In genomic region chr10:17229016-17229716, GRCh38 we compare ENCODE assay signal across 8 cellular contexts. TPM values are rescaled to one million over a fixed set of nuclear protein-coding genes. Genes with fewer than 3 reads are reported as not detected.
DNase-seq lines count a peak whose midpoint lies in the region; ATAC-seq and TF ChIP-seq lines count a peak whose summit lies in the region.

No MANE protein-coding gene starts in this region.

- peaks cover 26% of the 10 kb centered on the region for H4K20me1 ChIP-seq in KMS-11 (ENCODE audit: insufficient read depth)

- peaks cover 52% of the 10 kb centered on the region for H3K4me1 ChIP-seq in KMS-11 (ENCODE audit: low read depth, poor library complexity, severe bottlenecking)

- peak; percentile 3 for ATAC-seq in GM19043 (IDR thresholded peaks at IDR 0.05; ENCODE audit: low read depth, unreplicated experiment)

- intact Hi-C loops in activated CD4-positive, alpha-beta T cell treated with anti-CD3 and anti-CD28 coated beads, Interleukin-2, amount 10 ng/mL, durations not matched to agents 24 days and 14 days (cut with micrococcal nuclease), result loop anchor here (2.0 to 5.0 kb wide), 2 partner anchors 412 to 413 kb away; partner anchors contain the start of genes RSU1 and STAM
- intact Hi-C loops in dendritic cell treated with granulocyte-macrophage colony-stimulating factor and Interleukin-4, amounts not matched to agents 40 ng/mL and 50 ng/mL, for 4 days (cut with micrococcal nuclease), result loop anchor here (1.0 to 10.0 kb wide), 3 partner anchors 28 to 204 kb away; partner anchors contain the start of gene TRDMT1

- peak overlapping the region; percentile 95 for H3K27ac Mint-ChIP-seq in activated CD4-positive, alpha-beta T cell treated with anti-CD3 and anti-CD28 coated beads, Interleukin-2, amount 10 ng/mL, durations not matched to agents 24 days and 14 days
- H3K27ac Mint-ChIP-seq in dendritic cell treated with granulocyte-macrophage colony-stimulating factor and Interleukin-4, amounts not matched to agents 40 ng/mL and 50 ng/mL, for 4 days, result peak overlapping the region; percentile 100

- H3K27ac ChIP-seq in AG04450 (ENCODE audit: low read depth, low read length) (peak overlapping the region; percentile 98), KMS-11 (peak overlapping the region; percentile 96)

- no peaks in the 10 kb centered on the region for H3K9me3 Mint-ChIP-seq in activated CD4-positive, alpha-beta T cell treated with anti-CD3 and anti-CD28 coated beads, Interleukin-2, amount 10 ng/mL, durations not matched to agents 24 days and 14 days
- H3K9me3 Mint-ChIP-seq in dendritic cell treated with granulocyte-macrophage colony-stimulating factor and Interleukin-4, amounts not matched to agents 40 ng/mL and 50 ng/mL, for 4 days, result no peaks in the 10 kb centered on the region

- CTCF ChIA-PET in AG04450 (lab: Charles Lee), result interaction anchor here (0.6 to 3.9 kb wide), 7 partner anchors 13 to 376 kb away, joined by 3 to 16 read pairs (median 4); no protein-coding TSS in a partner anchor

- peaks cover 23% of the 10 kb centered on the region; the same call in 1 of the 2 replicates for H3K36me3 ChIP-seq in KMS-11 (ENCODE audit: insufficient read depth)

- peaks cover 64% of the 10 kb centered on the region for H3K79me2 ChIP-seq in KMS-11 (ENCODE audit: insufficient read depth, low read depth)

- H3K4me3 Mint-ChIP-seq in activated CD4-positive, alpha-beta T cell treated with anti-CD3 and anti-CD28 coated beads, Interleukin-2, amount 10 ng/mL, durations not matched to agents 24 days and 14 days, result peak overlapping the region; percentile 96
- H3K4me3 Mint-ChIP-seq in dendritic cell treated with granulocyte-macrophage colony-stimulating factor and Interleukin-4, amounts not matched to agents 40 ng/mL and 50 ng/mL, for 4 days, result peak overlapping the region; percentile 93

- DNase-seq in AG04450 (ENCODE audit: low read depth, low spot score) (no peak), lung microvascular endothelial cell (ENCODE audit: low read depth in 2 of 2) (peak; percentile 95 to 97), NCI-H1105 treated with DMSO at 0.1 percent for 48 hours (lab: John Stamatoyannopoulos, UW) (no peak)
- peak; percentile 94 for DNase-seq in activated CD4-positive, alpha-beta T cell treated with anti-CD3 and anti-CD28 coated beads, Interleukin-2, amount 10 ng/mL, durations not matched to agents 24 days and 14 days
- DNase-seq in stimulated activated CD8-positive, alpha-beta memory T cell treated with anti-CD3 and anti-CD28 coated beads, Interleukin-12 subunit alpha, Interleukin-12 subunit beta, amount 100 ng/mL, for 24 hours (ENCODE audit: extremely low read depth), result peak; percentile 15

- TF ChIP-seq CTCF in AG04450 (IDR thresholded peaks at IDR 0.05; ENCODE audit: low read depth, low read length) (no peak), KMS-11 (conservative IDR thresholded peaks at IDR 0.05; ENCODE audit: low read depth, low read length) (peak; percentile 18; the same call in 1 of the 2 replicates)

- H3K9me3 ChIP-seq in AG04450 (ENCODE audit: control insufficient read depth, insufficient read depth, low read length), result peaks cover 3% of the 10 kb centered on the region; the same call in 1 of the 2 replicates

- no peaks in the 10 kb centered on the region for H3K27me3 Mint-ChIP-seq in activated CD4-positive, alpha-beta T cell treated with anti-CD3 and anti-CD28 coated beads, Interleukin-2, amount 10 ng/mL, durations not matched to agents 24 days and 14 days
- H3K27me3 Mint-ChIP-seq in dendritic cell treated with granulocyte-macrophage colony-stimulating factor and Interleukin-4, amounts not matched to agents 40 ng/mL and 50 ng/mL, for 4 days, result no peaks in the 10 kb centered on the region

- H3K4me1 Mint-ChIP-seq in activated CD4-positive, alpha-beta T cell treated with anti-CD3 and anti-CD28 coated beads, Interleukin-2, amount 10 ng/mL, durations not matched to agents 24 days and 14 days, result peaks cover 48% of the 10 kb centered on the region
- peaks cover 42% of the 10 kb centered on the region for H3K4me1 Mint-ChIP-seq in dendritic cell treated with granulocyte-macrophage colony-stimulating factor and Interleukin-4, amounts not matched to agents 40 ng/mL and 50 ng/mL, for 4 days (ENCODE audit: low read depth)

- H3K4me2 ChIP-seq in KMS-11, result peak overlapping the region; percentile 99

- H3K27me3 ChIP-seq in AG04450 (ENCODE audit: control insufficient read depth, insufficient read depth, low read length) (no peaks in the 10 kb centered on the region), KMS-11 (ENCODE audit: insufficient read depth, low read depth) (no peaks in the 10 kb centered on the region)

- H3K9ac ChIP-seq in KMS-11, result peak overlapping the region; percentile 94

- peak overlapping the region; percentile 94 for H3K4me3 ChIP-seq in AG04450 (ENCODE audit: low read depth, low read length)
- no peak overlapping the region for H3K4me3 ChIP-seq in KMS-11 (IDR thresholded peaks at IDR 0.05; ENCODE audit: insufficient read depth, low read depth, low read length)

- H3K36me3 Mint-ChIP-seq in activated CD4-positive, alpha-beta T cell treated with anti-CD3 and anti-CD28 coated beads, Interleukin-2, amount 10 ng/mL, durations not matched to agents 24 days and 14 days (ENCODE audit: low read depth), result peaks cover 40% of the 10 kb centered on the region
- peaks cover 64% of the 10 kb centered on the region for H3K36me3 Mint-ChIP-seq in dendritic cell treated with granulocyte-macrophage colony-stimulating factor and Interleukin-4, amounts not matched to agents 40 ng/mL and 50 ng/mL, for 4 days (ENCODE audit: low read depth)

- POLR2A ChIA-PET in AG04450 (lab: Yijun Ruan, JAX), result interaction anchor here (0.6 to 3.5 kb wide), 26 partner anchors 9 to 412 kb away, joined by 3 to 54 read pairs (median 6); partner anchors contain the start of genes RSU1 and TRDMT1

- H2AFZ ChIP-seq in KMS-11 (ENCODE audit: low read depth), result peak overlapping the region; percentile 44

RNA-seq across cellular contexts. Expression of gene VIM, which starts 1.1 kb away (rescaled TPM):
- 4,126 and 4,378 TPM in 2 replicates for polyA plus RNA-seq in AG04450 (2011; rRNA removed)
- 4,154 and 5,002 TPM in 2 replicates for polyA minus RNA-seq in AG04450 (2011; rRNA and poly(A)+ RNA removed)
- total RNA-seq in activated CD4-positive, alpha-beta T cell treated with anti-CD3 and anti-CD28 coated beads, Interleukin-2, amount 10 ng/mL, durations not matched to agents 24 days and 14 days, result 178 and 182 TPM in 2 replicates
- 2,898 and 3,955 TPM in 2 replicates for total RNA-seq in lung microvascular endothelial cell

RNA-seq across cellular contexts. Expression of gene TRDMT1, which starts 27.7 kb away (rescaled TPM):
- polyA plus RNA-seq in AG04450 (2011; rRNA removed), result 5.2 and 7.1 TPM in 2 replicates
- 4.3 and 5.5 TPM in 2 replicates for polyA minus RNA-seq in AG04450 (2011; rRNA and poly(A)+ RNA removed)
- 3.9 and 5.6 TPM in 2 replicates for total RNA-seq in activated CD4-positive, alpha-beta T cell treated with anti-CD3 and anti-CD28 coated beads, Interleukin-2, amount 10 ng/mL, durations not matched to agents 24 days and 14 days
- 3.5 and 3.8 TPM in 2 replicates for total RNA-seq in lung microvascular endothelial cell

Comparison
In these comparisons a context has a peak if more than half of its experiments do, and no peak if none do; other contexts are left out.
1. DNase-seq: peak in activated CD4-positive, alpha-beta T cell treated with anti-CD3 and anti-CD28 coated beads, Interleukin-2, amount 10 ng/mL, durations not matched to agents 24 days and 14 days (single experiment), lung microvascular endothelial cell (2 of 2) and stimulated activated CD8-positive, alpha-beta memory T cell treated with anti-CD3 and anti-CD28 coated beads, Interleukin-12 subunit alpha, Interleukin-12 subunit beta, amount 100 ng/mL, for 24 hours (single experiment); none in AG04450 (single experiment) and NCI-H1105 treated with DMSO at 0.1 percent for 48 hours (single experiment).
2. RNA of gene VIM, which starts 1.1 kb away (total RNA-seq): 2,898 to 3,955 TPM in lung microvascular endothelial cell; 178 to 182 TPM in activated CD4-positive, alpha-beta T cell treated with anti-CD3 and anti-CD28 coated beads, Interleukin-2, amount 10 ng/mL, durations not matched to agents 24 days and 14 days; every median in the first group is over 10 times any median in the second.